In genomic region chr19:53980553-53981407, GRCh38 we compare ENCODE assay signal across 8 cellular contexts. TPM values are rescaled to one million over a fixed set of nuclear protein-coding genes. Genes with fewer than 3 reads are reported as not detected.
A peak's percentile ranks its signal among the peaks of the same experiment; 100 is the strongest.
DNase-seq lines count a peak whose midpoint lies in the region; ATAC-seq and TF ChIP-seq lines count a peak whose summit lies in the region.

No MANE protein-coding gene starts in this region.

- peaks cover 13% of the 10 kb centered on the region for H3K27me3 ChIP-seq in WERI-Rb-1 (ENCODE audit: insufficient read depth, low read depth, severe bottlenecking)
- H3K27me3 ChIP-seq in iPS DF 6.9 (ENCODE audit: control insufficient read depth, insufficient read depth, low read length): no peaks in the 10 kb centered on the region

- H3K4me1 ChIP-seq in iPS DF 6.9 (ENCODE audit: control insufficient read depth, insufficient read depth, low read length): peaks cover 6% of the 10 kb centered on the region; the same call in 1 of the 2 replicates

- H3K4me3 ChIP-seq in WERI-Rb-1 (ENCODE audit: low read depth, low read length) (peak overlapping the region; percentile 64), iPS DF 6.9 (ENCODE audit: low read length) (peak overlapping the region; percentile 36; the same call in 1 of the 2 replicates)

- H3K27me3 Mint-ChIP-seq in activated T-cell treated with anti-CD3 and anti-CD28 coated beads, Interleukin-2, amount 50 U/mL, for 24 hours: peaks cover 57% of the 10 kb centered on the region

- no peaks in the 10 kb centered on the region for H3K36me3 ChIP-seq in WERI-Rb-1
- no peaks in the 10 kb centered on the region; the same call in 1 of the 2 replicates for H3K36me3 ChIP-seq in iPS DF 6.9 (ENCODE audit: control insufficient read depth, insufficient read depth, low read length)

- WGBS in iPS DF 6.9 (ENCODE audit: insufficient coverage, insufficient read length): no CpG with 5 or more reads among the region's 21 CpGs

- no peak for TF ChIP-seq CTCF in WERI-Rb-1 (IDR thresholded peaks at IDR 0.05; ENCODE audit: low read depth, low read length)

- H3K27ac ChIP-seq in WERI-Rb-1: peak overlapping the region; percentile 77
- no peak overlapping the region for H3K27ac ChIP-seq in iPS DF 6.9 (ENCODE audit: low read length)
- peak overlapping the region; percentile 19 for H3K27ac ChIP-seq in temporal lobe (ENCODE audit: low read depth, low read length)

- no peak for DNase-seq in activated T-cell treated with anti-CD3 and anti-CD28 coated beads, Interleukin-2, amount 50 U/mL, for 24 hours
- DNase-seq in activated T-cell treated with anti-CD3 and anti-CD28 coated beads for 4 hours (no peak), WERI-Rb-1 (peak; percentile 82), iPS DF 6.9 (ENCODE audit: low read depth, low spot score) (no peak), kidney glomerular epithelial cell (lab: John Stamatoyannopoulos, UW) (no peak)

- H3K27ac Mint-ChIP-seq in activated T-cell treated with anti-CD3 and anti-CD28 coated beads, Interleukin-2, amount 50 U/mL, for 24 hours: no peak overlapping the region

- H3K9me3 ChIP-seq in WERI-Rb-1 (ENCODE audit: severe bottlenecking) (peaks cover 3% of the 10 kb centered on the region), iPS DF 6.9 (ENCODE audit: control insufficient read depth, insufficient read depth, low read length) (no peaks in the 10 kb centered on the region)

- peaks cover 31% of the 10 kb centered on the region for H3K4me1 Mint-ChIP-seq in activated T-cell treated with anti-CD3 and anti-CD28 coated beads, Interleukin-2, amount 50 U/mL, for 24 hours (ENCODE audit: low read depth)

- no peaks in the 10 kb centered on the region for H3K9me3 Mint-ChIP-seq in activated T-cell treated with anti-CD3 and anti-CD28 coated beads, Interleukin-2, amount 50 U/mL, for 24 hours

- H3K4me3 Mint-ChIP-seq in activated T-cell treated with anti-CD3 and anti-CD28 coated beads, Interleukin-2, amount 50 U/mL, for 24 hours: peak overlapping the region; percentile 54

- H3K36me3 Mint-ChIP-seq in activated T-cell treated with anti-CD3 and anti-CD28 coated beads, Interleukin-2, amount 50 U/mL, for 24 hours (ENCODE audit: low read depth): no peaks in the 10 kb centered on the region

- ATAC-seq in HG03378 (IDR thresholded peaks at IDR 0.05; ENCODE audit: unreplicated experiment) (no peak), GM18873 (IDR thresholded peaks at IDR 0.05; ENCODE audit: low FRiP score, unreplicated experiment) (no peak)

RNA-seq across cellular contexts. Expression of gene CACNG6, which starts 10.7 kb away (rescaled TPM):
- total RNA-seq in temporal lobe: 0.49 TPM

RNA-seq across cellular contexts. Expression of gene CACNG8, which starts 18.0 kb away (rescaled TPM):
- total RNA-seq in temporal lobe: 7.6 TPM
